9 cellular contexts compared by ENCODE assay signal in the genomic region with DNA sequence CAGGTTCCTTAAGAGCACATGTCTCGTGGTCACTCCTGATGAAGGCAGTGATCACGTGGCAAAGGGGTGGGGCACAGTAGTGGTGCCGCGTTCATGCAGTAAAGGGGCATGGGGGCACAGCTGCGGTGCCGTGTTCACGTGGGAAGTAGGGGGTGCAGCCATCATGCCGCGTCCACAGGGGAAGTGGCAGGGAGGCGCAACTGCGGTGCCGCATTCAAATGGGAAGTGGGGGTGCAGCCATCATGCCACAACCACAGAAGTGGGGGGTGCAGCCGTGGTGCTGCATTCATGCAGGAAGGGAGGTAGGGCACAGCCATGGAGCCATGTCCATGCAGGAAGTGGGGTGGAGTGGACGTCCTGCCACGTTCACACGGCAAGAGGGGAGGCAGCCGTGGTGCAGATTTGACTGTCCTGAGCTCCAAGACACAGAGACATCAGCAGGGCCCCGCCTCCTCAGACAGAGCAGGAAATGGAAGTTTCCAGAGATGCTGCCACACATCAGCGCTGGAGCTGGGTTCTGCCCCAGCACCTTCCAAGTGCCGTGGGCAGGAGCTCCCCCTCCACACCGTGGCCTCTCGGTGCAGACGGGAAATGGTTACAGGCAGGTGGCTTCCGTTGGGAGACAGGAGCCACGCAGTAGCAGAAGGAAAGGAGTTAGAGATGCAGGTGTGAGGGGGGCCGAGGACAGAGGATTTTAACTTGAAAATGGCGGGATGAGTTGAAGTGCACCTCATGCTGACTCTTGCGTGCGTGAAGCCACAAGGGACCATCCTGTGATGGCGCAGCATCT.
DNase-seq lines count a peak whose midpoint lies in the region; ATAC-seq, FAIRE-seq and TF ChIP-seq lines count a peak whose summit lies in the region.
"Had no signal": no experiment of that assay in that cellular context is flagged by ENCODE, and none has a peak within 500 bp of the region (broad histone marks: within the 10 kb centered on the region; RNA-seq: fewer than 3 reads in every experiment).

No MANE protein-coding gene starts in this region.

- H3K4me2 ChIP-seq in DND-41 (ENCODE audit: insufficient read depth, low read length), result no peak overlapping the region

- CTCF ChIA-PET in T-cell (lab: Charles Lee) (interaction anchor here in 1 of 2 donors (0.6 to 2.8 kb wide), 2 partner anchors 13 to 568 kb away, joined by 3 to 10 read pairs; no protein-coding TSS in a partner anchor), MCF 10A (lab: Yijun Ruan, JAX) (interaction anchor here (0.5 to 2.6 kb wide), 3 partner anchors 20 to 135 kb away, joined by 3 to 7 read pairs (median 3); no protein-coding TSS in a partner anchor)

- no peaks in the 10 kb centered on the region for H4K20me1 ChIP-seq in DND-41 (ENCODE audit: insufficient read depth, low read length)

- peaks cover 42 to 58% (median 56%) of the 10 kb centered on the region in 3 donors for H3K4me1 Mint-ChIP-seq in T-cell
- peaks cover 54% of the 10 kb centered on the region for H3K4me1 Mint-ChIP-seq in activated naive CD8-positive, alpha-beta T cell treated with anti-CD3 and anti-CD28 coated beads, Interleukin-2, amount 10 ng/mL, durations not matched to agents 7 days and 5 days
- peaks cover 17% of the 10 kb centered on the region for H3K4me1 Mint-ChIP-seq in MCF 10A (ENCODE audit: insufficient read depth, unreplicated experiment)

- peak; percentile 16 for DNase-seq in DND-41
- peak in 33 of 34 experiments; percentile 13 to 66 (median 44) for DNase-seq in T-cell
- peak; percentile 75 for DNase-seq in activated naive CD8-positive, alpha-beta T cell treated with anti-CD3 and anti-CD28 coated beads, Interleukin-2, amount 10 ng/mL, durations not matched to agents 7 days and 5 days
- DNase-seq in stimulated activated CD4-positive, alpha-beta T cell treated with anti-CD3 and anti-CD28 coated beads, Interleukin-12 subunit alpha, Interleukin-12 subunit beta, amount 100 ng/mL, for 24 hours (ENCODE audit: low read depth in 2 of 2), result peak; percentile 8 to 29
- no peak for DNase-seq in G401 (ENCODE audit: low spot score)
- no peak for DNase-seq in MCF 10A (ENCODE audit: unreplicated experiment)
- no peak for DNase-seq in HTR-8/SVneo (ENCODE audit: insufficient read length, low spot score)
- DNase-seq: DMS 273 treated with DMSO at 0.1 percent for 48 hours had no signal

- intact Hi-C loops in MCF 10A (cut with micrococcal nuclease), result no loop called here

- H3K4me1 ChIP-seq in DND-41 (ENCODE audit: insufficient read depth, low read length), result no peaks in the 10 kb centered on the region

- H3K9ac ChIP-seq in DND-41 (ENCODE audit: low read depth, low read length), result no peak overlapping the region

- no peaks in the 10 kb centered on the region for H3K79me2 ChIP-seq in DND-41 (ENCODE audit: insufficient read depth, low read length)

- POLR2A ChIA-PET in T-cell (lab: Charles Lee), result no interaction called here
- POLR2A ChIA-PET in activated naive CD8-positive, alpha-beta T cell treated with anti-CD3 and anti-CD28 coated beads, Interleukin-2, amount 10 ng/mL, durations not matched to agents 7 days and 5 days (lab: Charles Lee), result interaction anchor here (1.0 kb wide), 1 partner anchor 325 kb away, joined by 3 read pairs; no protein-coding TSS in a partner anchor
- POLR2A ChIA-PET in MCF 10A (lab: Yijun Ruan, JAX), result no interaction called here

- no peaks in the 10 kb centered on the region for H3K9me3 Mint-ChIP-seq in T-cell
- H3K9me3 Mint-ChIP-seq in activated naive CD8-positive, alpha-beta T cell treated with anti-CD3 and anti-CD28 coated beads, Interleukin-2, amount 10 ng/mL, durations not matched to agents 7 days and 5 days, result no peaks in the 10 kb centered on the region
- no peaks in the 10 kb centered on the region for H3K9me3 Mint-ChIP-seq in MCF 10A (ENCODE audit: unreplicated experiment)

- H3K4me3 Mint-ChIP-seq in T-cell, result peak overlapping the region; percentile 77 to 80 (median 78)
- peak overlapping the region; percentile 88 for H3K4me3 Mint-ChIP-seq in activated naive CD8-positive, alpha-beta T cell treated with anti-CD3 and anti-CD28 coated beads, Interleukin-2, amount 10 ng/mL, durations not matched to agents 7 days and 5 days
- no peak overlapping the region for H3K4me3 Mint-ChIP-seq in MCF 10A (ENCODE audit: unreplicated experiment)

- no TSS peak for BruUV-seq in MCF 10A (replicated peaks; lab: Mats Ljungman, UMichigan)

- no peak overlapping the region for H2AFZ ChIP-seq in DND-41 (ENCODE audit: low read depth, low read length)

- peaks cover 11% of the 10 kb centered on the region for H3K27me3 ChIP-seq in DND-41 (ENCODE audit: insufficient read depth, low read length, poor library complexity)

- FAIRE-seq in HTR-8/SVneo (lab: Jason Lieb, UNC), result no peak

- H3K4me3 ChIP-seq in DND-41 (ENCODE audit: low read depth in 1 of 2, low read length in 2 of 2), result no peak overlapping the region

- ATAC-seq in DND-41 (ENCODE audit: insufficient read depth, low read depth) (peak; percentile 52), T-cell (replicated peaks in 1 of 4) (peak; percentile 51 to 78 (median 62)), GM18511 (IDR thresholded peaks at IDR 0.05; ENCODE audit: unreplicated experiment) (no peak)
- ATAC-seq in activated naive CD8-positive, alpha-beta T cell treated with anti-CD3 and anti-CD28 coated beads, Interleukin-2, amount 10 ng/mL, durations not matched to agents 7 days and 5 days (ENCODE audit: low read depth), result peak; percentile 68

- TF ChIP-seq CTCF in DND-41 (IDR thresholded peaks at IDR 0.05; ENCODE audit: borderline replicate concordance, extremely low read depth, low read length, poor library complexity, severe bottlenecking), result no peak
- no peak for TF ChIP-seq CTCF in MCF 10A (IDR thresholded peaks at IDR 0.05; ENCODE audit: unreplicated experiment)

- H3K27ac Mint-ChIP-seq in T-cell (peak overlapping the region; percentile 93 to 95), MCF 10A (ENCODE audit: low read depth, unreplicated experiment) (no peak overlapping the region)
- peak overlapping the region; percentile 96 for H3K27ac Mint-ChIP-seq in activated naive CD8-positive, alpha-beta T cell treated with anti-CD3 and anti-CD28 coated beads, Interleukin-2, amount 10 ng/mL, durations not matched to agents 7 days and 5 days

- no peaks in the 10 kb centered on the region for H3K27me3 Mint-ChIP-seq in T-cell
- H3K27me3 Mint-ChIP-seq in activated naive CD8-positive, alpha-beta T cell treated with anti-CD3 and anti-CD28 coated beads, Interleukin-2, amount 10 ng/mL, durations not matched to agents 7 days and 5 days, result peaks cover 6% of the 10 kb centered on the region
- no peaks in the 10 kb centered on the region for H3K27me3 Mint-ChIP-seq in MCF 10A (ENCODE audit: insufficient read depth, unreplicated experiment)

- in situ Hi-C loops in G401 (cut with HindIII; ENCODE audit: low sequenced_read_pairs), result no loop called here

- H3K27ac ChIP-seq in DND-41 (ENCODE audit: low read length), result no peak overlapping the region

- no peaks in the 10 kb centered on the region for H3K36me3 ChIP-seq in DND-41 (ENCODE audit: insufficient read depth, low read length)

- no peaks in the 10 kb centered on the region for H3K9me3 ChIP-seq in DND-41 (ENCODE audit: insufficient read depth, low read length, severe bottlenecking)

- H3K36me3 Mint-ChIP-seq in T-cell (no peaks in the 10 kb centered on the region), MCF 10A (ENCODE audit: insufficient read depth, unreplicated experiment) (peaks cover 54% of the 10 kb centered on the region)
- H3K36me3 Mint-ChIP-seq in activated naive CD8-positive, alpha-beta T cell treated with anti-CD3 and anti-CD28 coated beads, Interleukin-2, amount 10 ng/mL, durations not matched to agents 7 days and 5 days, result no peaks in the 10 kb centered on the region

Comparison
In these comparisons a context has a peak if more than half of its experiments do, and no peak if none do; other contexts are left out.
1. DNase-seq: peak in DND-41 (single experiment), T-cell (33 of 34), activated naive CD8-positive, alpha-beta T cell treated with anti-CD3 and anti-CD28 coated beads, Interleukin-2, amount 10 ng/mL, durations not matched to agents 7 days and 5 days (single experiment) and stimulated activated CD4-positive, alpha-beta T cell treated with anti-CD3 and anti-CD28 coated beads, Interleukin-12 subunit alpha, Interleukin-12 subunit beta, amount 100 ng/mL, for 24 hours (2 of 2); none in G401 (single experiment), MCF 10A (single experiment) and HTR-8/SVneo (single experiment).